ENCODE assay signal across 37 cellular contexts in genomic region chr20:16860914-16861313, GRCh38.
"Had no signal": no experiment of that assay in that cellular context is flagged by ENCODE, and none has a peak within 500 bp of the region (broad histone marks: within the 10 kb centered on the region; RNA-seq: fewer than 3 reads in every experiment).

No MANE protein-coding gene starts in this region.

- H3K4me1 ChIP-seq: ascending aorta had no signal

- H3K27ac ChIP-seq: ascending aorta, cardiac muscle cell, VCaP had no signal

- ATAC-seq: activated CD8-positive, alpha-beta memory T cell treated with anti-CD3 and anti-CD28 coated beads, Interleukin-2, amount 10 ng/mL, durations not matched to agents 7 days and 5 days; activated CD8-positive, alpha-beta T cell treated with anti-CD3 and anti-CD28 coated beads for 36 hours; activated naive CD8-positive, alpha-beta T cell treated with anti-CD3 and anti-CD28 coated beads, Interleukin-2, amount 50 U/mL, for 24 hours had no signal

- H3K4me1 Mint-ChIP-seq: activated B cell treated with CpG ODN at 0.5 μM for 24 hours; activated CD4-positive, alpha-beta T cell treated with anti-CD3 and anti-CD28 coated beads, Interleukin-2, amount 10 ng/mL, durations not matched to agents 24 days and 14 days; activated CD8-positive, alpha-beta memory T cell treated with anti-CD3 and anti-CD28 coated beads, Interleukin-2, amount 10 ng/mL, durations not matched to agents 7 days and 5 days; activated naive CD4-positive, alpha-beta T cell treated with anti-CD3 and anti-CD28 coated beads, Interleukin-2, amount 10 ng/mL, durations not matched to agents 7 days and 5 days; activated naive CD4-positive, alpha-beta T cell treated with anti-CD3 and anti-CD28 coated beads, Interleukin-2, amount 50 U/mL, for 24 hours; activated naive CD8-positive, alpha-beta T cell treated with anti-CD3 and anti-CD28 coated beads, Interleukin-2, amount 10 ng/mL, durations not matched to agents 7 days and 5 days; activated naive CD8-positive, alpha-beta T cell treated with anti-CD3 and anti-CD28 coated beads, Interleukin-2, amount 50 U/mL, for 24 hours; brain; central memory CD8-positive, alpha-beta T cell had no signal

- H3K9me3 Mint-ChIP-seq: activated CD4-positive, alpha-beta memory T cell treated with anti-CD3 and anti-CD28 coated beads for 36 hours; activated naive CD4-positive, alpha-beta T cell treated with anti-CD3 and anti-CD28 coated beads, Interleukin-2, amount 10 ng/mL, durations not matched to agents 7 days and 5 days; T-helper 1 cell treated with Interleukin-12 subunit alpha and Interleukin-12 subunit beta and Interleukin-4 antibody, amounts not matched to agents 30 μg/mL and 1 μg/mL, for 36 hours had no signal

- H3K27me3 ChIP-seq: ascending aorta, cardiac muscle cell had no signal

- H3K27me3 Mint-ChIP-seq: activated CD4-positive, alpha-beta T cell treated with anti-CD3 and anti-CD28 coated beads, Interleukin-2, amount 10 ng/mL, durations not matched to agents 24 days and 14 days; activated CD8-positive, alpha-beta memory T cell treated with anti-CD3 and anti-CD28 coated beads, Interleukin-2, amount 10 ng/mL, durations not matched to agents 7 days and 5 days; activated naive CD4-positive, alpha-beta T cell treated with anti-CD3 and anti-CD28 coated beads, Interleukin-2, amount 10 ng/mL, durations not matched to agents 7 days and 5 days; activated naive CD8-positive, alpha-beta T cell treated with anti-CD3 and anti-CD28 coated beads, Interleukin-2, amount 10 ng/mL, durations not matched to agents 7 days and 5 days had no signal

- H3K9me3 ChIP-seq: ascending aorta had no signal

- FAIRE-seq: bronchial epithelial cell, TTC549 had no signal

- H3K4me3 ChIP-seq: ascending aorta, cardiac muscle cell had no signal

- H3K27ac Mint-ChIP-seq: activated B cell treated with CpG ODN at 0.5 μM for 24 hours; activated CD4-positive, alpha-beta memory T cell treated with anti-CD3 and anti-CD28 coated beads for 36 hours; activated CD4-positive, alpha-beta T cell treated with anti-CD3 and anti-CD28 coated beads, Interleukin-2, amount 10 ng/mL, durations not matched to agents 24 days and 14 days; activated CD8-positive, alpha-beta memory T cell treated with anti-CD3 and anti-CD28 coated beads, Interleukin-2, amount 10 ng/mL, durations not matched to agents 7 days and 5 days; activated CD8-positive, alpha-beta T cell treated with anti-CD3 and anti-CD28 coated beads for 36 hours; activated naive CD4-positive, alpha-beta T cell treated with anti-CD3 and anti-CD28 coated beads, Interleukin-2, amount 10 ng/mL, durations not matched to agents 7 days and 5 days; activated naive CD4-positive, alpha-beta T cell treated with anti-CD3 and anti-CD28 coated beads, Interleukin-2, amount 50 U/mL, for 24 hours; activated naive CD8-positive, alpha-beta T cell; activated naive CD8-positive, alpha-beta T cell treated with anti-CD3 and anti-CD28 coated beads, Interleukin-2, amount 10 ng/mL, durations not matched to agents 7 days and 5 days; activated naive CD8-positive, alpha-beta T cell treated with anti-CD3 and anti-CD28 coated beads, Interleukin-2, amount 50 U/mL, for 24 hours; activated T-cell treated with anti-CD3 and anti-CD28 coated beads, Interleukin-2, amount 50 U/mL, for 24 hours; activated T-helper 2 cell treated with anti-CD3 and anti-CD28 coated beads, Interferon-gamma antibody, Interleukin-2, Interleukin-4, amounts not matched to agents 10 μg/mL and 5 μg/mL and 100 μg/mL, durations not matched to agents 14 hours and 24 hours and 36 hours; brain; T-helper 1 cell treated with Interleukin-12 subunit alpha and Interleukin-12 subunit beta and Interleukin-4 antibody, amounts not matched to agents 30 μg/mL and 1 μg/mL, for 36 hours; T-helper 2 cell treated with Interferon-gamma antibody and Interleukin-4, amounts not matched to agents 5 μg/mL and 100 μg/mL, for 36 hours had no signal

- H3K36me3 ChIP-seq: ascending aorta, cardiac muscle cell had no signal

- H3K4me3 Mint-ChIP-seq: activated B cell treated with CpG ODN at 0.5 μM for 24 hours; activated CD4-positive, alpha-beta memory T cell treated with anti-CD3 and anti-CD28 coated beads for 36 hours; activated CD4-positive, alpha-beta T cell treated with anti-CD3 and anti-CD28 coated beads, Interleukin-2, amount 10 ng/mL, durations not matched to agents 24 days and 14 days; activated CD8-positive, alpha-beta memory T cell treated with anti-CD3 and anti-CD28 coated beads, Interleukin-2, amount 10 ng/mL, durations not matched to agents 7 days and 5 days; activated CD8-positive, alpha-beta T cell treated with anti-CD3 and anti-CD28 coated beads for 36 hours; activated naive CD4-positive, alpha-beta T cell treated with anti-CD3 and anti-CD28 coated beads, Interleukin-2, amount 10 ng/mL, durations not matched to agents 7 days and 5 days; activated naive CD4-positive, alpha-beta T cell treated with anti-CD3 and anti-CD28 coated beads, Interleukin-2, amount 50 U/mL, for 24 hours; activated naive CD8-positive, alpha-beta T cell; activated naive CD8-positive, alpha-beta T cell treated with anti-CD3 and anti-CD28 coated beads, Interleukin-2, amount 10 ng/mL, durations not matched to agents 7 days and 5 days; activated naive CD8-positive, alpha-beta T cell treated with anti-CD3 and anti-CD28 coated beads, Interleukin-2, amount 50 U/mL, for 24 hours; activated T-cell treated with anti-CD3 and anti-CD28 coated beads, Interleukin-2, amount 50 U/mL, for 24 hours; brain; central memory CD8-positive, alpha-beta T cell; T-helper 1 cell treated with Interleukin-12 subunit alpha and Interleukin-12 subunit beta and Interleukin-4 antibody, amounts not matched to agents 30 μg/mL and 1 μg/mL, for 36 hours; T-helper 2 cell treated with Interferon-gamma antibody and Interleukin-4, amounts not matched to agents 5 μg/mL and 100 μg/mL, for 36 hours had no signal

- DNase-seq: activated B cell treated with CpG ODN at 0.5 μM for 24 hours; activated CD4-positive, alpha-beta memory T cell treated with anti-CD3 and anti-CD28 coated beads for 36 hours; activated CD4-positive, alpha-beta T cell treated with anti-CD3 and anti-CD28 coated beads for 4 hours; activated CD4-positive, alpha-beta T cell treated with anti-CD3 and anti-CD28 coated beads, Interleukin-2, amount 50 U/mL, for 1 hour; activated CD4-positive, alpha-beta T cell treated with anti-CD3 and anti-CD28 coated beads, Interleukin-2, amount 50 U/mL, for 4 hours; activated CD4-positive, CD25-positive, alpha-beta regulatory T cell treated with anti-CD3 and anti-CD28 coated beads, Interleukin-2, amount 50 U/mL, for 72 hours; activated CD8-positive, alpha-beta memory T cell treated with anti-CD3 and anti-CD28 coated beads, Interleukin-2, amount 10 ng/mL, durations not matched to agents 7 days and 5 days; activated CD8-positive, alpha-beta memory T cell treated with anti-CD3 and anti-CD28 coated beads, Interleukin-2, amount 50 U/mL, for 48 hours; activated CD8-positive, alpha-beta T cell treated with anti-CD3 and anti-CD28 coated beads for 36 hours; activated effector memory CD4-positive, alpha-beta T cell treated with Interleukin-2 at 50 U/mL for 16 hours; activated gamma-delta T cell; activated naive CD4-positive, alpha-beta T cell treated with anti-CD3 and anti-CD28 coated beads, Interleukin-2, amount 10 ng/mL, durations not matched to agents 7 days and 5 days; activated naive CD4-positive, alpha-beta T cell treated with Interleukin-2 at 50 U/mL for 16 hours; activated naive CD8-positive, alpha-beta T cell treated with anti-CD3 and anti-CD28 coated beads, Interleukin-2, amount 10 ng/mL, durations not matched to agents 7 days and 5 days; activated naive CD8-positive, alpha-beta T cell treated with anti-CD3 and anti-CD28 coated beads, Interleukin-2, amount 50 U/mL, for 24 hours; activated T-cell treated with anti-CD3 and anti-CD28 coated beads, Interleukin-2, amount 50 U/mL, for 24 hours; activated T-cell treated with anti-CD3 and anti-CD28 coated beads, Interleukin-2, amount 50 U/mL, for 48 hours; amygdala; anterior cingulate cortex; caudate nucleus; cerebellar nuclear complex; T-helper 1 cell; T-helper 2 cell; T-helper 9 cell had no signal
